ENCODE assay signal across 9 cellular contexts in the genomic region with DNA sequence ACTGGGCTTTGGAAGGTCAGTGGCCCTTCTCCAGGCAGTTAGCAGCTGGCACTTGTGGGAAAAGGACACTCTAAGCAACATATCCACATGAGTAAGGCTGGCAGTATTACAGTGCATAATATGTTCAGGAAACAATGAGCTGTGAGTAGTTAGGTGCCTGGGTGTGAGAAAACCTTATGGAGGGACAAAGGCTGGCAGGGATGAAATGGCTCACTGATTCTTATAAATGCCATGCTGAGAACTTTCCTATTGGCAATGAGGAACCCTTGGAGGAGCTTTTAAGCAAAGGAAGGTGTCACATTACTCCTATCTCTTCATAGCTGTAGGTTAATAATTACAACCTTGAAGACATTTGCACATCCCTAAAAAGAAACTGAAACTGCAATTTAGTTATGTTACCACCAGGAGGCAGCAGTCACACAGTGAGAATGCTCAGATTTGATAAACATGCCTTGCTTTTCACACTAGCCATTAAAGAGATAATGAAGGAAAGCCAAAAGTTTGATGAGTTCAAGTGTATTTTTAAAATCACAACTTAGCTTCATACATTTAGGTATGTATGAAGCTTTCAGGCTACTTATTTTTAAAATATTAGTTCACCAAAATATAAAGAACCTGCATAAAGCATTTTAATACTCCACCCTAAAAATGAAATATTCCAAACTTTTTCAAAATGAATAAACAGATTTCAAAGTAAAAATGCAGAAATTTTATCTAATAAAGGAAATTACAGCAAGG.
DNase-seq lines count a peak whose midpoint lies in the region; ATAC-seq, FAIRE-seq and TF ChIP-seq lines count a peak whose summit lies in the region.
"Had no signal": no experiment of that assay in that cellular context is flagged by ENCODE, and none has a peak within 500 bp of the region (broad histone marks: within the 10 kb centered on the region; RNA-seq: fewer than 3 reads in every experiment).

No MANE protein-coding gene starts in this region.

- H3K27ac ChIP-seq in left ventricle myocardium inferior (replicated peaks) (no peak overlapping the region), upper lobe of right lung (no peak overlapping the region)

- H3K9me3 ChIP-seq in left ventricle myocardium inferior (replicated peaks), result peaks cover 17% of the 10 kb centered on the region
- no peaks in the 10 kb centered on the region for H3K9me3 ChIP-seq in upper lobe of right lung

- intact Hi-C loops in left ventricle myocardium inferior (cut with micrococcal nuclease), result no loop called here
- intact Hi-C loops in Right ventricle myocardium superior (cut with DNase I), result no loop called here
- intact Hi-C loops in upper lobe of right lung (cut with DNase I), result no loop called here

- H3K36me3 ChIP-seq in left ventricle myocardium inferior (peaks cover 59% of the 10 kb centered on the region), upper lobe of right lung (peaks cover 17% of the 10 kb centered on the region)

- TF ChIP-seq CTCF in left ventricle myocardium inferior (IDR thresholded peaks at IDR 0.05; ENCODE audit: borderline replicate concordance) (peak; percentile 50), foreskin fibroblast (IDR thresholded peaks at IDR 0.05; ENCODE audit: low read depth, low read length) (peak; percentile 30), upper lobe of right lung (IDR thresholded peaks at IDR 0.05) (peak; percentile 58)

- no peaks in the 10 kb centered on the region for H3K27me3 ChIP-seq in left ventricle myocardium inferior (ENCODE audit: low read depth)
- H3K27me3 ChIP-seq in upper lobe of right lung, result no peaks in the 10 kb centered on the region

- FAIRE-seq in RCC 7860 (lab: Jason Lieb, UNC), result peak; percentile 99

- H3K4me1 ChIP-seq in left ventricle myocardium inferior, result no peaks in the 10 kb centered on the region
- no peaks in the 10 kb centered on the region for H3K4me1 ChIP-seq in upper lobe of right lung

- DNase-seq in left ventricle myocardium inferior (no peak), Right ventricle myocardium superior (no peak), RCC 7860 (ENCODE audit: low spot score) (peak; percentile 98), foreskin fibroblast (peak in 1 of 2 donors; percentile 20), upper lobe of right lung (no peak), cerebellum (ENCODE audit: low spot score) (no peak), NCI-H128 (lab: John Stamatoyannopoulos, UW; ENCODE audit: unreplicated experiment) (no peak)
- DNase-seq in stimulated activated CD4-positive, alpha-beta T cell treated with anti-CD3 and anti-CD28 coated beads, Interleukin-4, amount 100 ng/mL, for 4 hours, result no peak

- no peak overlapping the region for H3K4me3 ChIP-seq in left ventricle myocardium inferior
- no peak overlapping the region for H3K4me3 ChIP-seq in foreskin fibroblast (ENCODE audit: low read depth in 1 of 2, low read length in 2 of 2)
- H3K4me3 ChIP-seq in upper lobe of right lung, result no peak overlapping the region

- no peak for ATAC-seq in Right ventricle myocardium superior (ENCODE audit: poor library complexity)
- peak; percentile 22 for ATAC-seq in upper lobe of right lung
- ATAC-seq: stimulated activated effector memory CD8-positive, alpha-beta T cell treated with anti-CD3 and anti-CD28 coated beads, Interleukin-12 subunit alpha, Interleukin-12 subunit beta, amount 100 ng/mL, for 72 hours had no signal
